2 cellular contexts compared by ENCODE assay signal in the genomic region with DNA sequence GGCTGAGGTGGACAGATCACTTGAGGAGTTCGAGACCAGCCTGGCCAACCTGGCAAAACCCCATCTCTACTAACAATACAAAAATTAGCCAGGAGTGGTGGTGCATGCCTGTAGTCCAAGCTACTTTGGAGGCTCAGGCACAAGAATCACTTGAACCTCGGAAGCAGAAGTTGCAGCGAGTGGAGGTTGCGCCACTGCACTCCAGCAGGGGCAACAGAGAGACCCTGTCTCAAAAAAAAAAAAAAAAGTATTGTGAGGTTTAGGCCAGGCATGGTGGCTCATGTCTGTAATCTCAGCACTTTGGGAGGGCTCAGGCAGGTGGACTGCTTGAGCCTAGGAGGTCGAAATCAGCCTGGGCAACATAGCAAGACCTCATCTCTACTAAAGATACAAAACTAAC.
TF ChIP-seq lines count a peak whose summit lies in the region.

No MANE protein-coding gene starts in this region.

TF ChIP-seq in GM23338, 12 proteins besides CTCF, POLR2A, EP300 and RAD21 (continues in another document):
- no peak for TF ChIP-seq NANOG (IDR thresholded peaks at IDR 0.05; ENCODE audit: borderline replicate concordance)
- TF ChIP-seq ZNF331 (CRISPR knock-in tag; IDR thresholded peaks at IDR 0.05; ENCODE audit: low read depth), result no peak
- TF ChIP-seq, protein P1, sequence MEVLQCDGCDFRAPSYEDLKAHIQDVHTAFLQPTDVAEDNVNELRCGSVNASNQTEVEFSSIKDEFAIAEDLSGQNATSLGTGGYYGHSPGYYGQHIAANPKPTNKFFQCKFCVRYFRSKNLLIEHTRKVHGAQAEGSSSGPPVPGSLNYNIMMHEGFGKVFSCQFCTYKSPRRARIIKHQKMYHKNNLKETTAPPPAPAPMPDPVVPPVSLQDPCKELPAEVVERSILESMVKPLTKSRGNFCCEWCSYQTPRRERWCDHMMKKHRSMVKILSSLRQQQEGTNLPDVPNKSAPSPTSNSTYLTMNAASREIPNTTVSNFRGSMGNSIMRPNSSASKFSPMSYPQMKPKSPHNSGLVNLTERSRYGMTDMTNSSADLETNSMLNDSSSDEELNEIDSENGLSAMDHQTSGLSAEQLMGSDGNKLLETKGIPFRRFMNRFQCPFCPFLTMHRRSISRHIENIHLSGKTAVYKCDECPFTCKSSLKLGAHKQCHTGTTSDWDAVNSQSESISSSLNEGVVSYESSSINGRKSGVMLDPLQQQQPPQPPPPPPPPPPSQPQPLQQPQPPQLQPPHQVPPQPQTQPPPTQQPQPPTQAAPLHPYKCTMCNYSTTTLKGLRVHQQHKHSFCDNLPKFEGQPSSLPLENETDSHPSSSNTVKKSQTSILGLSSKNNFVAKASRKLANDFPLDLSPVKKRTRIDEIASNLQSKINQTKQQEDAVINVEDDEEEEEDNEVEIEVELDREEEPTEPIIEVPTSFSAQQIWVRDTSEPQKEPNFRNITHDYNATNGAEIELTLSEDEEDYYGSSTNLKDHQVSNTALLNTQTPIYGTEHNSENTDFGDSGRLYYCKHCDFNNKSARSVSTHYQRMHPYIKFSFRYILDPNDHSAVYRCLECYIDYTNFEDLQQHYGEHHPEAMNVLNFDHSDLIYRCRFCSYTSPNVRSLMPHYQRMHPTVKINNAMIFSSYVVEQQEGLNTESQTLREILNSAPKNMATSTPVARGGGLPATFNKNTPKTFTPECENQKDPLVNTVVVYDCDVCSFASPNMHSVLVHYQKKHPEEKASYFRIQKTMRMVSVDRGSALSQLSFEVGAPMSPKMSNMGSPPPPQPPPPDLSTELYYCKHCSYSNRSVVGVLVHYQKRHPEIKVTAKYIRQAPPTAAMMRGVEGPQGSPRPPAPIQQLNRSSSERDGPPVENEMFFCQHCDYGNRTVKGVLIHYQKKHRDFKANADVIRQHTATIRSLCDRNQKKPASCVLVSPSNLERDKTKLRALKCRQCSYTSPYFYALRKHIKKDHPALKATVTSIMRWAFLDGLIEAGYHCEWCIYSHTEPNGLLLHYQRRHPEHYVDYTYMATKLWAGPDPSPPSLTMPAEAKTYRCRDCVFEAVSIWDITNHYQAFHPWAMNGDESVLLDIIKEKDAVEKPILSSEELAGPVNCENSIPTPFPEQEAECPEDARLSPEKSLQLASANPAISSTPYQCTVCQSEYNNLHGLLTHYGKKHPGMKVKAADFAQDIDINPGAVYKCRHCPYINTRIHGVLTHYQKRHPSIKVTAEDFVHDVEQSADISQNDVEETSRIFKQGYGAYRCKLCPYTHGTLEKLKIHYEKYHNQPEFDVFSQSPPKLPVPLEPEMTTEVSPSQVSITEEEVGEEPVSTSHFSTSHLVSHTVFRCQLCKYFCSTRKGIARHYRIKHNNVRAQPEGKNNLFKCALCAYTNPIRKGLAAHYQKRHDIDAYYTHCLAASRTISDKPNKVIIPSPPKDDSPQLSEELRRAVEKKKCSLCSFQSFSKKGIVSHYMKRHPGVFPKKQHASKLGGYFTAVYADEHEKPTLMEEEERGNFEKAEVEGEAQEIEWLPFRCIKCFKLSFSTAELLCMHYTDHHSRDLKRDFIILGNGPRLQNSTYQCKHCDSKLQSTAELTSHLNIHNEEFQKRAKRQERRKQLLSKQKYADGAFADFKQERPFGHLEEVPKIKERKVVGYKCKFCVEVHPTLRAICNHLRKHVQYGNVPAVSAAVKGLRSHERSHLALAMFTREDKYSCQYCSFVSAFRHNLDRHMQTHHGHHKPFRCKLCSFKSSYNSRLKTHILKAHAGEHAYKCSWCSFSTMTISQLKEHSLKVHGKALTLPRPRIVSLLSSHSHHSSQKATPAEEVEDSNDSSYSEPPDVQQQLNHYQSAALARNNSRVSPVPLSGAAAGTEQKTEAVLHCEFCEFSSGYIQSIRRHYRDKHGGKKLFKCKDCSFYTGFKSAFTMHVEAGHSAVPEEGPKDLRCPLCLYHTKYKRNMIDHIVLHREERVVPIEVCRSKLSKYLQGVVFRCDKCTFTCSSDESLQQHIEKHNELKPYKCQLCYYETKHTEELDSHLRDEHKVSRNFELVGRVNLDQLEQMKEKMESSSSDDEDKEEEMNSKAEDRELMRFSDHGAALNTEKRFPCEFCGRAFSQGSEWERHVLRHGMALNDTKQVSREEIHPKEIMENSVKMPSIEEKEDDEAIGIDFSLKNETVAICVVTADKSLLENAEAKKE (CRISPR knock-in tag; IDR thresholded peaks at IDR 0.05), result no peak
- no peak for TF ChIP-seq POLR2AphosphoS5 (IDR thresholded peaks at IDR 0.05; ENCODE audit: low read depth)
- no peak for TF ChIP-seq STAT1 (IDR thresholded peaks at IDR 0.05; ENCODE audit: unreplicated experiment)
- TF ChIP-seq EZH2phosphoT487 (IDR thresholded peaks at IDR 0.05; ENCODE audit: unreplicated experiment), result no peak
- TF ChIP-seq JUNB (IDR thresholded peaks at IDR 0.05; ENCODE audit: unreplicated experiment), result no peak
- TF ChIP-seq EZH2 (IDR thresholded peaks at IDR 0.05; ENCODE audit: low read depth, unreplicated experiment), result no peak
- TF ChIP-seq, protein P2, sequence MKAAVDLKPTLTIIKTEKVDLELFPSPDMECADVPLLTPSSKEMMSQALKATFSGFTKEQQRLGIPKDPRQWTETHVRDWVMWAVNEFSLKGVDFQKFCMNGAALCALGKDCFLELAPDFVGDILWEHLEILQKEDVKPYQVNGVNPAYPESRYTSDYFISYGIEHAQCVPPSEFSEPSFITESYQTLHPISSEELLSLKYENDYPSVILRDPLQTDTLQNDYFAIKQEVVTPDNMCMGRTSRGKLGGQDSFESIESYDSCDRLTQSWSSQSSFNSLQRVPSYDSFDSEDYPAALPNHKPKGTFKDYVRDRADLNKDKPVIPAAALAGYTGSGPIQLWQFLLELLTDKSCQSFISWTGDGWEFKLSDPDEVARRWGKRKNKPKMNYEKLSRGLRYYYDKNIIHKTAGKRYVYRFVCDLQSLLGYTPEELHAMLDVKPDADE (IDR thresholded peaks at IDR 0.05), result no peak
- TF ChIP-seq, protein P3, sequence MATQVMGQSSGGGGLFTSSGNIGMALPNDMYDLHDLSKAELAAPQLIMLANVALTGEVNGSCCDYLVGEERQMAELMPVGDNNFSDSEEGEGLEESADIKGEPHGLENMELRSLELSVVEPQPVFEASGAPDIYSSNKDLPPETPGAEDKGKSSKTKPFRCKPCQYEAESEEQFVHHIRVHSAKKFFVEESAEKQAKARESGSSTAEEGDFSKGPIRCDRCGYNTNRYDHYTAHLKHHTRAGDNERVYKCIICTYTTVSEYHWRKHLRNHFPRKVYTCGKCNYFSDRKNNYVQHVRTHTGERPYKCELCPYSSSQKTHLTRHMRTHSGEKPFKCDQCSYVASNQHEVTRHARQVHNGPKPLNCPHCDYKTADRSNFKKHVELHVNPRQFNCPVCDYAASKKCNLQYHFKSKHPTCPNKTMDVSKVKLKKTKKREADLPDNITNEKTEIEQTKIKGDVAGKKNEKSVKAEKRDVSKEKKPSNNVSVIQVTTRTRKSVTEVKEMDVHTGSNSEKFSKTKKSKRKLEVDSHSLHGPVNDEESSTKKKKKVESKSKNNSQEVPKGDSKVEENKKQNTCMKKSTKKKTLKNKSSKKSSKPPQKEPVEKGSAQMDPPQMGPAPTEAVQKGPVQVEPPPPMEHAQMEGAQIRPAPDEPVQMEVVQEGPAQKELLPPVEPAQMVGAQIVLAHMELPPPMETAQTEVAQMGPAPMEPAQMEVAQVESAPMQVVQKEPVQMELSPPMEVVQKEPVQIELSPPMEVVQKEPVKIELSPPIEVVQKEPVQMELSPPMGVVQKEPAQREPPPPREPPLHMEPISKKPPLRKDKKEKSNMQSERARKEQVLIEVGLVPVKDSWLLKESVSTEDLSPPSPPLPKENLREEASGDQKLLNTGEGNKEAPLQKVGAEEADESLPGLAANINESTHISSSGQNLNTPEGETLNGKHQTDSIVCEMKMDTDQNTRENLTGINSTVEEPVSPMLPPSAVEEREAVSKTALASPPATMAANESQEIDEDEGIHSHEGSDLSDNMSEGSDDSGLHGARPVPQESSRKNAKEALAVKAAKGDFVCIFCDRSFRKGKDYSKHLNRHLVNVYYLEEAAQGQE (IDR thresholded peaks at IDR 0.05; ENCODE audit: unreplicated experiment), result no peak

TF ChIP-seq in K562, 482 proteins besides CTCF, POLR2A, EP300 and RAD21 (continues in another document):
- TF ChIP-seq, protein P4, sequence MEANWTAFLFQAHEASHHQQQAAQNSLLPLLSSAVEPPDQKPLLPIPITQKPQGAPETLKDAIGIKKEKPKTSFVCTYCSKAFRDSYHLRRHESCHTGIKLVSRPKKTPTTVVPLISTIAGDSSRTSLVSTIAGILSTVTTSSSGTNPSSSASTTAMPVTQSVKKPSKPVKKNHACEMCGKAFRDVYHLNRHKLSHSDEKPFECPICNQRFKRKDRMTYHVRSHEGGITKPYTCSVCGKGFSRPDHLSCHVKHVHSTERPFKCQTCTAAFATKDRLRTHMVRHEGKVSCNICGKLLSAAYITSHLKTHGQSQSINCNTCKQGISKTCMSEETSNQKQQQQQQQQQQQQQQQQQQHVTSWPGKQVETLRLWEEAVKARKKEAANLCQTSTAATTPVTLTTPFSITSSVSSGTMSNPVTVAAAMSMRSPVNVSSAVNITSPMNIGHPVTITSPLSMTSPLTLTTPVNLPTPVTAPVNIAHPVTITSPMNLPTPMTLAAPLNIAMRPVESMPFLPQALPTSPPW (CRISPR knock-in tag; IDR thresholded peaks at IDR 0.05), result no peak
- TF ChIP-seq, protein P5, sequence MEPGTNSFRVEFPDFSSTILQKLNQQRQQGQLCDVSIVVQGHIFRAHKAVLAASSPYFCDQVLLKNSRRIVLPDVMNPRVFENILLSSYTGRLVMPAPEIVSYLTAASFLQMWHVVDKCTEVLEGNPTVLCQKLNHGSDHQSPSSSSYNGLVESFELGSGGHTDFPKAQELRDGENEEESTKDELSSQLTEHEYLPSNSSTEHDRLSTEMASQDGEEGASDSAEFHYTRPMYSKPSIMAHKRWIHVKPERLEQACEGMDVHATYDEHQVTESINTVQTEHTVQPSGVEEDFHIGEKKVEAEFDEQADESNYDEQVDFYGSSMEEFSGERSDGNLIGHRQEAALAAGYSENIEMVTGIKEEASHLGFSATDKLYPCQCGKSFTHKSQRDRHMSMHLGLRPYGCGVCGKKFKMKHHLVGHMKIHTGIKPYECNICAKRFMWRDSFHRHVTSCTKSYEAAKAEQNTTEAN (CRISPR knock-in tag; IDR thresholded peaks at IDR 0.05), result no peak
- TF ChIP-seq SAFB2 (IDR thresholded peaks at IDR 0.05; ENCODE audit: borderline replicate concordance, low read depth, low read length, severe bottlenecking), result no peak
- TF ChIP-seq, protein P6, sequence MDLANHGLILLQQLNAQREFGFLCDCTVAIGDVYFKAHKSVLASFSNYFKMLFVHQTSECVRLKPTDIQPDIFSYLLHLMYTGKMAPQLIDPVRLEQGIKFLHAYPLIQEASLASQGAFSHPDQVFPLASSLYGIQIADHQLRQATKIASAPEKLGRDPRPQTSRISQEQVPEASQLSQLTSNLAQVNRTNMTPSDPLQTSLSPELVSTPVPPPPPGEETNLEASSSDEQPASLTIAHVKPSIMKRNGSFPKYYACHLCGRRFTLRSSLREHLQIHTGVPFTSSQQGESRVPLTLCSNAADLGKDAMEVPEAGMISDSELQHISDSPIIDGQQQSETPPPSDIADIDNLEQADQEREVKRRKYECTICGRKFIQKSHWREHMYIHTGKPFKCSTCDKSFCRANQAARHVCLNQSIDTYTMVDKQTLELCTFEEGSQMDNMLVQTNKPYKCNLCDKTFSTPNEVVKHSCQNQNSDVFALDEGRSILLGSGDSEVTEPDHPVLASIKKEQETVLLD (IDR thresholded peaks at IDR 0.05), result no peak
- TF ChIP-seq RFX5 (IDR thresholded peaks at IDR 0.05; ENCODE audit: low read depth, low read length), result no peak
- TF ChIP-seq, protein P7, sequence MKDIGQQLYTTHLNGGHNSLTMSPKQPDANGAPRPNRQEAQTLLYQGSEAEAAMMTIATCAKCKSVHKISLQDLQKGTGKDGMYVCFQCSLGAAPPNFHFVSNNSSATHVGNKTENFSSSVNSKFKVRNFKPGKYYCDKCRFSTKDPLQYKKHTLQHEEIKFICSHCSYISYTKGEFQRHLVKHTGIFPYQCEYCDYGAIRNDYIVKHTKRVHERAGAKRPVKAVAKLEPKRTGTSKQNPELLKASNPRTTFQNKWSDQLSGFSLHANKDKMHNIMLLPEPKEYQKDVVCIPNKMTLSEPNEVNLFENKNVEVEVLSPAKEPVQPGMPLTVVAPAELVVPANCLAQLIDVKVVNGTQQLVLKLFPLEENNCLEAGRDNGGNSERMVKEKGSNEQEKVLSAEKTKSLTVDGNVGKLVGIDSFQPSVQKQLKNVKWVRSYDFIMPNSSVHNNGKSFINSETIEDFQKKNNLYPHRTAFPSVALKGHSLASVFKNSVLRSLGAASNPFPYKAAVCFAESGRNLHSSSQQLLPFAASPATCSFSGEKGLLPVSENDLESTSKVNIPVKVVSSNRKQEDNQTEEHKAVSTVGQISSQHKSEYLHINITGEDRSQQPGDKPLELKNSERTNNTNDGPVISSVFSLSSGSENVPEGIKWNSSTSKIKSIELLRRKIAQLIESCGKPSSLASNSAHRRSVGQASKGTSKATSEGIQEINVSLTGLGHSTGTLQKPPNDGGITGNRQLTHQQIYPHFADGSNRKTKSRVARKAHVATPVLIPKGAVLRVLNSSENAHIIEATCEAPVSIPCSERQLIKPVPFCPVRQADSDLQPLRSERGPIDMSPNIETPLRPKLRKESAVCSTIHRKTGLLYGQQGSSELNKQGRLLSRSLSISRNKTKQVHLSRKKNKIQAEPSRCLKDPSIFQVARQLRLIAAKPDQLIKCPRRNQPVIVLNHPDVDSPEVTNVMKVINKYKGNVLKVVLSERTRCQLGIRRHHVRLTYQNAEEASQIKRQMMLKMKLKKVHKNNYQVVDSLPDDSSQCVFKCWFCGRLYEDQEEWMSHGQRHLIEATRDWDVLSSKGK (CRISPR knock-in tag; IDR thresholded peaks at IDR 0.05), result no peak
- no peak for TF ChIP-seq ETV5 (CRISPR knock-in tag; IDR thresholded peaks at IDR 0.05; ENCODE audit: low read depth)
- TF ChIP-seq, protein P8, sequence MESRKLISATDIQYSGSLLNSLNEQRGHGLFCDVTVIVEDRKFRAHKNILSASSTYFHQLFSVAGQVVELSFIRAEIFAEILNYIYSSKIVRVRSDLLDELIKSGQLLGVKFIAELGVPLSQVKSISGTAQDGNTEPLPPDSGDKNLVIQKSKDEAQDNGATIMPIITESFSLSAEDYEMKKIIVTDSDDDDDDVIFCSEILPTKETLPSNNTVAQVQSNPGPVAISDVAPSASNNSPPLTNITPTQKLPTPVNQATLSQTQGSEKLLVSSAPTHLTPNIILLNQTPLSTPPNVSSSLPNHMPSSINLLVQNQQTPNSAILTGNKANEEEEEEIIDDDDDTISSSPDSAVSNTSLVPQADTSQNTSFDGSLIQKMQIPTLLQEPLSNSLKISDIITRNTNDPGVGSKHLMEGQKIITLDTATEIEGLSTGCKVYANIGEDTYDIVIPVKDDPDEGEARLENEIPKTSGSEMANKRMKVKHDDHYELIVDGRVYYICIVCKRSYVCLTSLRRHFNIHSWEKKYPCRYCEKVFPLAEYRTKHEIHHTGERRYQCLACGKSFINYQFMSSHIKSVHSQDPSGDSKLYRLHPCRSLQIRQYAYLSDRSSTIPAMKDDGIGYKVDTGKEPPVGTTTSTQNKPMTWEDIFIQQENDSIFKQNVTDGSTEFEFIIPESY (CRISPR knock-in tag; IDR thresholded peaks at IDR 0.05), result peak; percentile 62; the same call in 1 of the 2 replicates
- peak; percentile 33 for TF ChIP-seq POLR2B (IDR thresholded peaks at IDR 0.05; ENCODE audit: low read depth, partially characterized antibody)
- TF ChIP-seq HDAC3 (IDR thresholded peaks at IDR 0.05; ENCODE audit: borderline replicate concordance, partially characterized antibody), result no peak
- no peak for TF ChIP-seq CREM (IDR thresholded peaks at IDR 0.05; ENCODE audit: low read depth)
- TF ChIP-seq, protein P9, sequence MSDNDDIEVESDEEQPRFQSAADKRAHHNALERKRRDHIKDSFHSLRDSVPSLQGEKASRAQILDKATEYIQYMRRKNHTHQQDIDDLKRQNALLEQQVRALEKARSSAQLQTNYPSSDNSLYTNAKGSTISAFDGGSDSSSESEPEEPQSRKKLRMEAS (CRISPR knock-in tag; IDR thresholded peaks at IDR 0.05), result no peak
- no peak for TF ChIP-seq FOXJ2 (tag; IDR thresholded peaks at IDR 0.05)
